ENCODE assay signal across 9 cellular contexts in the genomic region with DNA sequence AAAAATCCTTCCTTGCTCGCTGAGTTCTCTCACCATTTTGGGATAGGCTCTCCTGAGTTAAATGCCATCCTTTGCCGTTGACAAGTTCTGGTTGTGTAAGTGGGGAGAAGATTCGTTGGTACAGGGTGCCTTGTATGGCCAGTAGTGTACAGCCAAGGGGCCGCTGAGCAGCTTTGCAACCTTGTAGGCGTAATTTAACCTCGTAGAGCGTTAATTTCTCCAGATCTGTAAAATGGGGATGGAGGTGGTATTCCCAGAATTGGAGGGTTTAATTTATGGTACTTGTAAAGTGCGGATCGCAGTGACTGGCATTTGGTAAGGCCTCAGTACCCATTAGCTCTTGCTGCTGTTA. TPM values are rescaled to one million over a fixed set of nuclear protein-coding genes. Genes with fewer than 3 reads are reported as not detected.
DNase-seq lines count a peak whose midpoint lies in the region; ATAC-seq and TF ChIP-seq lines count a peak whose summit lies in the region.
"Had no signal": no experiment of that assay in that cellular context is flagged by ENCODE, and none has a peak within 500 bp of the region (broad histone marks: within the 10 kb centered on the region; RNA-seq: fewer than 3 reads in every experiment).

No MANE protein-coding gene starts in this region.

- H3K27ac Mint-ChIP-seq in activated T-helper 2 cell treated with anti-CD3 and anti-CD28 coated beads, Interferon-gamma antibody, Interleukin-2, Interleukin-4, amounts not matched to agents 10 μg/mL and 5 μg/mL and 100 μg/mL, durations not matched to agents 14 hours and 24 hours and 36 hours, result peak overlapping the region; percentile 84

- H3K36me3 ChIP-seq in cardiac muscle cell, result no peaks in the 10 kb centered on the region
- no peaks in the 10 kb centered on the region for H3K36me3 ChIP-seq in lower lobe of right lung
- H3K36me3 ChIP-seq in upper lobe of left lung, result no peaks in the 10 kb centered on the region

- peak overlapping the region; percentile 83 for H3K4me3 ChIP-seq in cardiac muscle cell
- H3K4me3 ChIP-seq in lower lobe of right lung, result peak overlapping the region; percentile 63
- peak overlapping the region in 3 of 4 donors; percentile 63 to 68 (median 64) for H3K4me3 ChIP-seq in upper lobe of left lung

- TF ChIP-seq CTCF in cardiac muscle cell (IDR thresholded peaks at IDR 0.05; ENCODE audit: low read depth, low read length) (no peak), lower lobe of right lung (IDR thresholded peaks at IDR 0.05) (no peak), upper lobe of left lung (IDR thresholded peaks at IDR 0.05) (no peak)

- H3K4me1 ChIP-seq in cardiac muscle cell (ENCODE audit: low read depth) (no peaks in the 10 kb centered on the region), lower lobe of right lung (peaks cover 27% of the 10 kb centered on the region), upper lobe of left lung (peaks cover 19 to 39% (median 29%) of the 10 kb centered on the region in 4 donors)

- WGBS in upper lobe of left lung, 2 donors, result 49 to 57% methylated on average over 9 of the region's 9 CpGs

- H3K27ac ChIP-seq in cardiac muscle cell (no peak overlapping the region), lower lobe of right lung (peak overlapping the region; percentile 92), upper lobe of left lung (peak overlapping the region; percentile 87 to 97 (median 92))

- ATAC-seq in Right ventricle myocardium inferior, result no peak
- no peak for ATAC-seq in lower lobe of right lung
- no peak for ATAC-seq in upper lobe of left lung (ENCODE audit: low FRiP score in 2 of 2)
- no peak for ATAC-seq in HG02885 (IDR thresholded peaks at IDR 0.05; ENCODE audit: poor library complexity, unreplicated experiment)

- peaks cover 6% of the 10 kb centered on the region for H3K36me3 Mint-ChIP-seq in activated T-helper 2 cell treated with anti-CD3 and anti-CD28 coated beads, Interferon-gamma antibody, Interleukin-2, Interleukin-4, amounts not matched to agents 10 μg/mL and 5 μg/mL and 100 μg/mL, durations not matched to agents 14 hours and 24 hours and 36 hours (ENCODE audit: low read depth)

- H3K4me1 Mint-ChIP-seq in activated T-helper 2 cell treated with anti-CD3 and anti-CD28 coated beads, Interferon-gamma antibody, Interleukin-2, Interleukin-4, amounts not matched to agents 10 μg/mL and 5 μg/mL and 100 μg/mL, durations not matched to agents 14 hours and 24 hours and 36 hours (ENCODE audit: low read depth), result peaks cover 62% of the 10 kb centered on the region

- DNase-seq in cardiac muscle cell (ENCODE audit: low read depth in 1 of 2, low spot score in 1 of 2) (no peak), Right ventricle myocardium inferior (ENCODE audit: missing footprints) (no peak), lower lobe of right lung (no peak), upper lobe of left lung (no peak), NCI-H2107 treated with DMSO at 0.1 percent for 48 hours (lab: John Stamatoyannopoulos, UW; ENCODE audit: unreplicated experiment) (no peak), CD1c-positive myeloid dendritic cell (ENCODE audit: extremely low spot score) (no peak)
- DNase-seq in activated T-helper 2 cell treated with anti-CD3 and anti-CD28 coated beads, Interferon-gamma antibody, Interleukin-2, Interleukin-4, amounts not matched to agents 10 μg/mL and 5 μg/mL and 100 μg/mL, durations not matched to agents 14 hours and 24 hours and 36 hours (ENCODE audit: low spot score), result no peak
- DNase-seq: DMS79 treated with DMSO at 0.1 percent for 48 hours had no signal

- H3K9me3 ChIP-seq in cardiac muscle cell (ENCODE audit: low read depth), result no peaks in the 10 kb centered on the region
- H3K9me3 ChIP-seq in lower lobe of right lung, result no peaks in the 10 kb centered on the region
- H3K9me3 ChIP-seq in upper lobe of left lung, result no peaks in the 10 kb centered on the region

- no peaks in the 10 kb centered on the region for H3K27me3 Mint-ChIP-seq in activated T-helper 2 cell treated with anti-CD3 and anti-CD28 coated beads, Interferon-gamma antibody, Interleukin-2, Interleukin-4, amounts not matched to agents 10 μg/mL and 5 μg/mL and 100 μg/mL, durations not matched to agents 14 hours and 24 hours and 36 hours (ENCODE audit: low read depth)

- intact Hi-C loops in Right ventricle myocardium inferior (cut with DNase I) (no loop called here), lower lobe of right lung (cut with DNase I) (no loop called here)
- intact Hi-C loops in activated T-helper 2 cell treated with anti-CD3 and anti-CD28 coated beads, Interferon-gamma antibody, Interleukin-2, Interleukin-4, amounts not matched to agents 10 μg/mL and 5 μg/mL and 100 μg/mL, durations not matched to agents 14 hours and 24 hours and 36 hours (cut with micrococcal nuclease), result loop anchor here (1.0 to 10.0 kb wide), 5 partner anchors 45 to 172 kb away; partner anchors contain the start of gene AMZ2

- peak overlapping the region; percentile 81 for H3K4me3 Mint-ChIP-seq in activated T-helper 2 cell treated with anti-CD3 and anti-CD28 coated beads, Interferon-gamma antibody, Interleukin-2, Interleukin-4, amounts not matched to agents 10 μg/mL and 5 μg/mL and 100 μg/mL, durations not matched to agents 14 hours and 24 hours and 36 hours (ENCODE audit: low read depth)

- H3K9me3 Mint-ChIP-seq in activated T-helper 2 cell treated with anti-CD3 and anti-CD28 coated beads, Interferon-gamma antibody, Interleukin-2, Interleukin-4, amounts not matched to agents 10 μg/mL and 5 μg/mL and 100 μg/mL, durations not matched to agents 14 hours and 24 hours and 36 hours, result no peaks in the 10 kb centered on the region

- H3K27me3 ChIP-seq in cardiac muscle cell, result peaks cover 61% of the 10 kb centered on the region
- H3K27me3 ChIP-seq in lower lobe of right lung (ENCODE audit: low read depth), result peaks cover 48% of the 10 kb centered on the region
- H3K27me3 ChIP-seq in upper lobe of left lung, result peaks cover 0 to 22% (median 8%) of the 10 kb centered on the region in 4 donors

- TF ChIP-seq EP300 in upper lobe of left lung (IDR thresholded peaks at IDR 0.05), result no peak

- TF ChIP-seq POLR2A in upper lobe of left lung (IDR thresholded peaks at IDR 0.05), result no peak

RNA-seq across cellular contexts. Expression of gene ARSG, which starts 1.4 kb away (rescaled TPM):
- total RNA-seq in cardiac muscle cell, result 10.3 and 15.4 TPM in 2 replicates
- polyA plus RNA-seq in cardiac muscle cell, result 5.6 and 9.9 TPM in 2 replicates
- 2.2 TPM for total RNA-seq in Right ventricle myocardium inferior
- 7.3 and 9.6 TPM in 2 replicates for total RNA-seq in activated T-helper 2 cell treated with anti-CD3 and anti-CD28 coated beads, Interferon-gamma antibody, Interleukin-2, Interleukin-4, amounts not matched to agents 10 μg/mL and 5 μg/mL and 100 μg/mL, durations not matched to agents 14 hours and 24 hours and 36 hours
- total RNA-seq in lower lobe of right lung, result 4.2 TPM
- 10 to 100 TPM in 2 of 6 donors, 1 to 10 TPM in 4; 3.6 to 16.8 (median 7.7) TPM for total RNA-seq in upper lobe of left lung

RNA-seq across cellular contexts. Expression of gene SLC16A6, which starts 1.7 kb away (rescaled TPM):
- total RNA-seq in cardiac muscle cell, result 0.15 and 0.35 TPM in 2 replicates
- 0.09 TPM in 1 of 2 replicates, not detected in the other for polyA plus RNA-seq in cardiac muscle cell
- 0.16 TPM for total RNA-seq in Right ventricle myocardium inferior
- total RNA-seq in activated T-helper 2 cell treated with anti-CD3 and anti-CD28 coated beads, Interferon-gamma antibody, Interleukin-2, Interleukin-4, amounts not matched to agents 10 μg/mL and 5 μg/mL and 100 μg/mL, durations not matched to agents 14 hours and 24 hours and 36 hours, result 3.1 and 3.4 TPM in 2 replicates
- total RNA-seq in lower lobe of right lung, result 7.5 TPM
- total RNA-seq in upper lobe of left lung, result 1 to 10 TPM; 2.4 to 9.9 (median 6.5) TPM

RNA-seq across cellular contexts. Expression of gene AMZ2, which starts 44.8 kb away (rescaled TPM):
- total RNA-seq in cardiac muscle cell (63.1 and 69.2 TPM in 2 replicates), Right ventricle myocardium inferior (89.8 TPM), lower lobe of right lung (55.9 TPM), upper lobe of left lung (10 to 100 TPM; 19.4 to 50.3 (median 45.8) TPM)
- polyA plus RNA-seq in cardiac muscle cell, result 122 and 153 TPM in 2 replicates
- 85.9 and 111 TPM in 2 replicates for total RNA-seq in activated T-helper 2 cell treated with anti-CD3 and anti-CD28 coated beads, Interferon-gamma antibody, Interleukin-2, Interleukin-4, amounts not matched to agents 10 μg/mL and 5 μg/mL and 100 μg/mL, durations not matched to agents 14 hours and 24 hours and 36 hours
